In the genomic region with DNA sequence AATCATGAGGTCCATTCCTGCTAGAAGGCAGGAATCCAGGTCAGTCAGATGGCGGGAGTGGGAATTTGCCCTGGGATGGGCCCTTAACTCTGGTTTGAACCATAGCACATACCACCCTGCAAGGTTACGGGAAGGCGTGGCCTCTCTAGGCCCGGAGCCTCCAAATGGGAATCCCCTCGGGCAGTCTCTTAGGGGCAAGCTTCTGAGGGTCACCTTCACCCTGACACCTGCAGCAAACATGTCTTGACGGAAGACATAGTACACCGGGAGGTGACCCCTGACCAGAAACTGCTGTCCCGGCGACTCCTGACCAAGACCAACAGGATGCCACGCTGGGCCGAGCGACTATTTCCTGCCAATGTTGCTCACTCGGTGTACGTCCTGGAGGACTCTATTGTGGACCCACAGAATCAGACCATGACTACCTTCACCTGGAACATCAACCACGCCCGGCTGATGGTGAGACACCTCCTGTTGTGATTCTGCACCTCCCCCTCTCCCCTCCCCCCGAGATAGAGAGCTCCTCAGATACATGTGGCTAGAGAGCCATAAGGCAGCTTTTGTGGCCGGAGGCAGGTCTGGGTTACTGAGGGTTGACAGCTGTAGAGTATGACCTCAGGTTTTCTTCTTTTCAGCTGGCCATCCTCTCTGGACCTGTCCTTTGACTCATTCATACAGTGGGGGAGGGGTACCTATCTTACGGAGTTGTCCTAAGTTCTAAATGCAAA, we compare ENCODE assay signal across 6 cellular contexts. TPM values are rescaled to one million over a fixed set of nuclear protein-coding genes. Genes with fewer than 3 reads are reported as not detected.
DNase-seq lines count a peak whose midpoint lies in the region; ATAC-seq, FAIRE-seq and TF ChIP-seq lines count a peak whose summit lies in the region.

No MANE protein-coding gene starts in this region.

- H3K4me1 ChIP-seq in right cardiac atrium (ENCODE audit: control insufficient read depth, insufficient read depth, low read length) (peaks cover 18% of the 10 kb centered on the region), vagina (peaks cover 64% of the 10 kb centered on the region)

- H3K27me3 ChIP-seq in right cardiac atrium (ENCODE audit: control insufficient read depth, insufficient read depth) (no peaks in the 10 kb centered on the region), vagina (no peaks in the 10 kb centered on the region)

- intact Hi-C loops in right cardiac atrium (cut with DNase I), result loop anchor here in 1 of 4 donors (10.0 kb wide), 1 partner anchor 190 kb away; no protein-coding TSS in a partner anchor
- intact Hi-C loops in vagina (cut with DNase I), result loop anchor here (10.0 kb wide), 1 partner anchor 190 kb away; no protein-coding TSS in a partner anchor

- no peak for TF ChIP-seq CTCF in vagina (IDR thresholded peaks at IDR 0.05)

- H3K36me3 ChIP-seq in vagina, result peaks cover 0 to 3% of the 10 kb centered on the region in 2 donors

- peak; percentile 15 for DNase-seq in COLO668 (lab: John Stamatoyannopoulos, UW; ENCODE audit: unreplicated experiment)
- peak; percentile 63 for DNase-seq in RCC 7860 (ENCODE audit: low spot score)
- DNase-seq in right cardiac atrium, result peak in 1 of 3 donors; percentile 42
- DNase-seq in vagina (ENCODE audit: extremely low spot score in 2 of 2), result no peak
- no peak for DNase-seq in DMS79 treated with DMSO at 0.1 percent for 48 hours (lab: John Stamatoyannopoulos, UW)
- DNase-seq in NCI-H128 (lab: John Stamatoyannopoulos, UW; ENCODE audit: unreplicated experiment), result no peak

- H3K9me3 ChIP-seq in right cardiac atrium (ENCODE audit: control insufficient read depth, low read length) (no peaks in the 10 kb centered on the region), vagina (no peaks in the 10 kb centered on the region)

- H3K27ac ChIP-seq in right cardiac atrium (ENCODE audit: low read length) (peak overlapping the region; percentile 69), vagina (peak overlapping the region; percentile 84)

- TF ChIP-seq POLR2A in vagina (IDR thresholded peaks at IDR 0.05), result no peak

- H3K4me3 ChIP-seq in right cardiac atrium (ENCODE audit: low read length), result peak overlapping the region; percentile 69
- peak overlapping the region; percentile 77 to 90 for H3K4me3 ChIP-seq in vagina

- FAIRE-seq in RCC 7860 (lab: Jason Lieb, UNC), result no peak

- no peak for ATAC-seq in right cardiac atrium

- WGBS in right cardiac atrium, result 32% methylated on average over 19 of the region's 19 CpGs

RNA-seq across cellular contexts. Expression of a gene that starts 1.0 kb away (rescaled TPM):
- 10 to 100 TPM; 40.4 to 55.7 (median 46.0) TPM for total RNA-seq in right cardiac atrium
- 43.3 TPM for polyA plus RNA-seq in right cardiac atrium
- 93.3 TPM for total RNA-seq in vagina

RNA-seq across cellular contexts. Expression of a gene that starts 1.0 kb away (rescaled TPM):
- total RNA-seq in right cardiac atrium (10 to 100 TPM; 15.0 to 23.8 (median 20.6) TPM), vagina (48.6 TPM)
- 28.6 TPM for polyA plus RNA-seq in right cardiac atrium

RNA-seq across cellular contexts. Expression of a gene that starts 7.1 kb away (rescaled TPM):
- total RNA-seq in right cardiac atrium, result 1 to 10 TPM; 2.4 to 3.6 (median 2.6) TPM
- polyA plus RNA-seq in right cardiac atrium, result 1.7 TPM
- total RNA-seq in vagina, result 5.4 TPM

RNA-seq across cellular contexts. Expression of a gene that starts 46.9 kb away (rescaled TPM):
- 10 to 100 TPM; 59.0 to 74.3 (median 68.8) TPM for total RNA-seq in right cardiac atrium
- polyA plus RNA-seq in right cardiac atrium, result 109 TPM
- total RNA-seq in vagina, result 166 TPM

RNA-seq across cellular contexts. Expression of a gene that starts 53.2 kb away (rescaled TPM):
- total RNA-seq in right cardiac atrium (1 to 10 TPM; 3.8 to 5.1 (median 4.2) TPM), vagina (49.1 TPM)
- 4.6 TPM for polyA plus RNA-seq in right cardiac atrium

Comparison
In these comparisons a context has a peak if more than half of its experiments do, and no peak if none do; other contexts are left out.
1. DNase-seq: peak in COLO668 (single experiment) and RCC 7860 (single experiment); none in vagina (0 of 2), DMS79 treated with DMSO at 0.1 percent for 48 hours (single experiment) and NCI-H128 (single experiment).